7 cellular contexts compared by ENCODE assay signal in the genomic region with DNA sequence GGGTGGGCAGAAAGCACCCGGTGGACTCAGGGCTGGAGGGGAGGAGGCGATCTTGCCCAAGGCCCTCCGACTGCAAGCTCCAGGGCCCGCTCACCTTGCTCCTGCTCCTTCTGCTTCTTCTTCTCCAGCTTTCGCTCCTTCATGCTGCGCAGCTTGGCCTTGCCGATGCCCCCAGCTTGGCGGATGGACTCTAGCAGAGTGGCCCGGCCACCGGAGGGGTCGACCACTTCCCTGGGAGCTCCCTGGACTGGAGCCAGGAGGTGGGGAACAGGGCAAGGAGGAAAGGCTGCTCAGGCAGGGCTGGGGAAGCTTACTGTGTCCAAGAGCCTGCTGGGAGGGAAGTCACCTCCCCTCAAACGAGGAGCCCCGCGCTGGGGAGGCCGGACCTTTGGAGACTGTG.
DNase-seq lines count a peak whose midpoint lies in the region; ATAC-seq and TF ChIP-seq lines count a peak whose summit lies in the region.
"Not testable (repeated sequence)": the region's sequence is repeated elsewhere in the genome, so short reads cannot be mapped to it uniquely, and the experiment has no call there.

No MANE protein-coding gene starts in this region.

- not testable (repeated sequence) for H3K27me3 Mint-ChIP-seq in chondrocyte (ENCODE audit: low read depth)

- not testable (repeated sequence) for H3K27ac Mint-ChIP-seq in chondrocyte (ENCODE audit: unreplicated experiment)

- ATAC-seq in right cardiac atrium; lung (ENCODE audit: insufficient read depth, low FRiP score); psoas muscle; upper lobe of right lung: not testable (repeated sequence)

- H3K27me3 ChIP-seq in right cardiac atrium (ENCODE audit: control insufficient read depth, insufficient read depth); lung (ENCODE audit: control insufficient read depth, insufficient read depth); psoas muscle (ENCODE audit: insufficient read depth in 3 of 3, low read length in 2 of 3); suprapubic skin; upper lobe of right lung: not testable (repeated sequence)

- not testable (repeated sequence) for H3K36me3 Mint-ChIP-seq in chondrocyte (ENCODE audit: low read depth)

- 91% methylated on average over 7 of the region's 15 CpGs for WGBS in right cardiac atrium
- 88 to 89% methylated on average over 6 to 10 of the region's 15 CpGs for WGBS in lung, 2 donors
- WGBS in psoas muscle, 3 donors: 80 to 90% (median 82%) methylated on average over 2 to 7 of the region's 15 CpGs
- no CpG with 5 or more reads among the region's 15 CpGs for WGBS in suprapubic skin

- not testable (repeated sequence) for H3K36me3 ChIP-seq in lung (ENCODE audit: control insufficient read depth in 2 of 2, insufficient read depth in 2 of 2, low read length in 2 of 2); psoas muscle (ENCODE audit: insufficient read depth in 1 of 2, low read depth in 1 of 2); upper lobe of right lung
- peaks cover 12% of the 10 kb centered on the region for H3K36me3 ChIP-seq in suprapubic skin

- not testable (repeated sequence) for H3K9me3 Mint-ChIP-seq in chondrocyte (ENCODE audit: low read depth)

- TF ChIP-seq EP300 in suprapubic skin (IDR thresholded peaks at IDR 0.05): not testable (repeated sequence)

- not testable (repeated sequence) for H3K4me1 Mint-ChIP-seq in chondrocyte (ENCODE audit: low read depth)

- H3K4me3 Mint-ChIP-seq in chondrocyte (ENCODE audit: unreplicated experiment): not testable (repeated sequence)

- H3K27ac ChIP-seq in right cardiac atrium (ENCODE audit: low read length); lung (ENCODE audit: low read depth in 1 of 2, low read length in 1 of 2); psoas muscle; suprapubic skin; upper lobe of right lung: not testable (repeated sequence)

- DNase-seq in activated CD8-positive, alpha-beta memory T cell treated with anti-CD3 and anti-CD28 coated beads, Interleukin-2, amount 50 U/mL, for 48 hours: peak; percentile 29
- DNase-seq in chondrocyte (ENCODE audit: low spot score): peak; percentile 61
- peak in 2 of 3 donors; percentile 8 to 53 for DNase-seq in right cardiac atrium
- DNase-seq in lung (ENCODE audit: low spot score): peak; percentile 27
- peak; percentile 15 to 34 for DNase-seq in psoas muscle
- peak; percentile 31 to 56 for DNase-seq in suprapubic skin (ENCODE audit: low spot score in 2 of 2)
- DNase-seq in upper lobe of right lung: peak; percentile 10

- TF ChIP-seq CTCF in chondrocyte (IDR thresholded peaks at IDR 0.05); lung (IDR thresholded peaks at IDR 0.05; ENCODE audit: control extremely low read depth, extremely low read depth); psoas muscle (IDR thresholded peaks at IDR 0.05); suprapubic skin (IDR thresholded peaks at IDR 0.05); upper lobe of right lung (IDR thresholded peaks at IDR 0.05): not testable (repeated sequence)

- H3K4me3 ChIP-seq in right cardiac atrium (ENCODE audit: low read length); lung; psoas muscle; suprapubic skin; upper lobe of right lung: not testable (repeated sequence)

- intact Hi-C loops in right cardiac atrium (cut with DNase I); psoas muscle (cut with DNase I); upper lobe of right lung (cut with DNase I): not testable (repeated sequence)

- H3K4me1 ChIP-seq in right cardiac atrium (ENCODE audit: control insufficient read depth, insufficient read depth, low read length); lung (ENCODE audit: control insufficient read depth in 2 of 2, insufficient read depth in 2 of 2, low read length in 2 of 2); psoas muscle; suprapubic skin; upper lobe of right lung: not testable (repeated sequence)

- not testable (repeated sequence) for H3K9me3 ChIP-seq in right cardiac atrium (ENCODE audit: control insufficient read depth, low read length); lung (ENCODE audit: control insufficient read depth in 2 of 2, insufficient read depth in 1 of 2, low read length in 1 of 2); psoas muscle; suprapubic skin; upper lobe of right lung

- not testable (repeated sequence) for TF ChIP-seq POLR2A in suprapubic skin (IDR thresholded peaks at IDR 0.05)

Comparison
In these comparisons a context has a peak if more than half of its experiments do, and no peak if none do; other contexts are left out.
1. DNase-seq: peak in every context shown above with its lines; median percentile 61 in chondrocyte; 44 in suprapubic skin; 30 in right cardiac atrium; 29 in activated CD8-positive, alpha-beta memory T cell treated with anti-CD3 and anti-CD28 coated beads, Interleukin-2, amount 50 U/mL, for 48 hours; 27 in lung; 24 in psoas muscle; 10 in upper lobe of right lung.